ENCODE assay signal across 1 cellular context in genomic region chr18:80167331-80167730, GRCh38.
TF ChIP-seq lines count a peak whose summit lies in the region.

No MANE protein-coding gene starts in this region.

TF ChIP-seq in H1, 55 proteins besides CTCF, POLR2A, EP300 and RAD21:
- TF ChIP-seq RBBP5 (IDR thresholded peaks at IDR 0.05; ENCODE audit: borderline replicate concordance, low read depth, low read length) (no peak), TAF1 (IDR thresholded peaks at IDR 0.05; ENCODE audit: low read depth, low read length) (no peak), TEAD4 (IDR thresholded peaks at IDR 0.05; ENCODE audit: low read depth, low read length) (no peak), HDAC2 (IDR thresholded peaks at IDR 0.05; ENCODE audit: borderline replicate concordance in 1 of 2, low read depth in 2 of 2, low read length in 2 of 2) (no peak), EZH2 (IDR thresholded peaks at IDR 0.05; ENCODE audit: low read depth, low read length, severe bottlenecking) (no peak), NRF1 (IDR thresholded peaks at IDR 0.05; ENCODE audit: low read depth, low read length) (no peak), KDM4A (IDR thresholded peaks at IDR 0.05; ENCODE audit: low read depth, low read length, severe bottlenecking) (no peak), SRF (IDR thresholded peaks at IDR 0.05; ENCODE audit: low read depth, low read length) (no peak), SIRT6 (IDR thresholded peaks at IDR 0.05; ENCODE audit: low read length) (no peak), TAF7 (optimal IDR thresholded peaks at IDR 0.05; ENCODE audit: borderline replicate concordance, low read depth, low read length) (no peak)
